Comparison of ENCODE assay signal across 10 cellular contexts in genomic region chrX:53279296-53280237, GRCh38. TPM values are rescaled to one million over a fixed set of nuclear protein-coding genes. Genes with fewer than 3 reads are reported as not detected.
DNase-seq lines count a peak whose midpoint lies in the region; ATAC-seq, FAIRE-seq and TF ChIP-seq lines count a peak whose summit lies in the region.
"Had no signal": no experiment of that assay in that cellular context is flagged by ENCODE, and none has a peak within 500 bp of the region (broad histone marks: within the 10 kb centered on the region; RNA-seq: fewer than 3 reads in every experiment).

No MANE protein-coding gene starts in this region.

- DNase-seq in activated CD4-positive, alpha-beta memory T cell treated with anti-CD3 and anti-CD28 coated beads, Interleukin-2, amount 10 ng/mL, durations not matched to agents 7 days and 5 days: peak; percentile 20
- DNase-seq in lower lobe of right lung (no peak), aorta (no peak), urothelium cell line (ENCODE audit: low spot score) (no peak), immature natural killer cell (no peak), NCI-H446 treated with DMSO at 0.1 percent for 48 hours (lab: John Stamatoyannopoulos, UW) (no peak)
- DNase-seq: KG1 had no signal

- no peaks in the 10 kb centered on the region for H3K9me3 Mint-ChIP-seq in activated CD4-positive, alpha-beta memory T cell treated with anti-CD3 and anti-CD28 coated beads, Interleukin-2, amount 10 ng/mL, durations not matched to agents 7 days and 5 days
- H3K9me3 Mint-ChIP-seq in immature natural killer cell: no peaks in the 10 kb centered on the region

- CTCF ChIA-PET in activated CD4-positive, alpha-beta memory T cell treated with anti-CD3 and anti-CD28 coated beads, Interleukin-2, amount 10 ng/mL, durations not matched to agents 7 days and 5 days (lab: Charles Lee): interaction anchor here (1.0 kb wide), 1 partner anchor 26 kb away, joined by 3 read pairs; no protein-coding TSS in a partner anchor

- H3K9me3 ChIP-seq in ES-I3 (ENCODE audit: control insufficient read depth, insufficient read depth, low read length): no peaks in the 10 kb centered on the region
- no peaks in the 10 kb centered on the region for H3K9me3 ChIP-seq in lower lobe of right lung
- no peaks in the 10 kb centered on the region for H3K9me3 ChIP-seq in aorta (ENCODE audit: control insufficient read depth, low read length)
- H3K9me3 ChIP-seq: HAP-1 had no signal

- no peak for FAIRE-seq in urothelium cell line (lab: Jason Lieb, UNC)

- TF ChIP-seq CTCF in 22Rv1 (IDR thresholded peaks at IDR 0.05): 0 out of 2 replicates have a peak, but pooled peaks have one; percentile 8
- no peak for TF ChIP-seq CTCF in lower lobe of right lung (IDR thresholded peaks at IDR 0.05)

- H3K9ac ChIP-seq in ES-I3 (ENCODE audit: low read depth, low read length): peak overlapping the region; percentile 29; the same call in 1 of the 2 replicates

- POLR2A ChIA-PET in activated CD4-positive, alpha-beta memory T cell treated with anti-CD3 and anti-CD28 coated beads, Interleukin-2, amount 10 ng/mL, durations not matched to agents 7 days and 5 days (lab: Charles Lee): no interaction called here

- no peaks in the 10 kb centered on the region for H3K27me3 ChIP-seq in lower lobe of right lung (ENCODE audit: low read depth)
- H3K27me3 ChIP-seq in aorta (ENCODE audit: control insufficient read depth in 1 of 2, insufficient read depth in 2 of 2, low read length in 1 of 2): no peaks in the 10 kb centered on the region

- H3K27ac ChIP-seq in 22Rv1 (peak overlapping the region; percentile 97), lower lobe of right lung (no peak overlapping the region), aorta (ENCODE audit: low read depth in 1 of 2, low read length in 2 of 2) (no peak overlapping the region)

- H3K4me3 ChIP-seq in lower lobe of right lung (peak overlapping the region; percentile 58), aorta (ENCODE audit: low read length in 2 of 2) (no peak overlapping the region)
- H3K4me3 ChIP-seq: HAP-1 had no signal

- H3K36me3 ChIP-seq in ES-I3 (ENCODE audit: insufficient read depth, low read length) (no peaks in the 10 kb centered on the region), lower lobe of right lung (no peaks in the 10 kb centered on the region), aorta (ENCODE audit: control insufficient read depth in 1 of 2, insufficient read depth in 2 of 2, low read length in 1 of 2) (no peaks in the 10 kb centered on the region)
- H3K36me3 ChIP-seq: HAP-1 had no signal

- ATAC-seq in lower lobe of right lung (no peak), aorta (ENCODE audit: low FRiP score) (no peak)

- peaks cover 18% of the 10 kb centered on the region; the same call in 1 of the 2 replicates for H3K4me1 ChIP-seq in ES-I3 (ENCODE audit: insufficient read depth, low read length)
- peaks cover 9% of the 10 kb centered on the region for H3K4me1 ChIP-seq in lower lobe of right lung
- no peaks in the 10 kb centered on the region for H3K4me1 ChIP-seq in aorta (ENCODE audit: control insufficient read depth in 1 of 2, insufficient read depth in 2 of 2, low read length in 2 of 2)

- no peak overlapping the region for H3K4me3 Mint-ChIP-seq in activated CD4-positive, alpha-beta memory T cell treated with anti-CD3 and anti-CD28 coated beads, Interleukin-2, amount 10 ng/mL, durations not matched to agents 7 days and 5 days
- no peak overlapping the region for H3K4me3 Mint-ChIP-seq in immature natural killer cell

- 61 to 91% methylated on average over 14 of the region's 14 CpGs for WGBS in aorta, 2 donors

- H3K36me3 Mint-ChIP-seq in activated CD4-positive, alpha-beta memory T cell treated with anti-CD3 and anti-CD28 coated beads, Interleukin-2, amount 10 ng/mL, durations not matched to agents 7 days and 5 days (ENCODE audit: low read depth): no peaks in the 10 kb centered on the region
- H3K36me3 Mint-ChIP-seq in immature natural killer cell: peaks cover 0 to 4% (median 0%) of the 10 kb centered on the region in 3 donors

- no peak overlapping the region for H3K27ac Mint-ChIP-seq in activated CD4-positive, alpha-beta memory T cell treated with anti-CD3 and anti-CD28 coated beads, Interleukin-2, amount 10 ng/mL, durations not matched to agents 7 days and 5 days
- peak overlapping the region in 1 of 6 donors; percentile 51 for H3K27ac Mint-ChIP-seq in immature natural killer cell

- intact Hi-C loops in lower lobe of right lung (cut with DNase I) (no loop called here), aorta (cut with DNase I) (no loop called here)

- H3K4me1 Mint-ChIP-seq in activated CD4-positive, alpha-beta memory T cell treated with anti-CD3 and anti-CD28 coated beads, Interleukin-2, amount 10 ng/mL, durations not matched to agents 7 days and 5 days: peaks cover 7% of the 10 kb centered on the region
- peaks cover 5 to 8% of the 10 kb centered on the region in 2 donors for H3K4me1 Mint-ChIP-seq in immature natural killer cell

- peaks cover 2% of the 10 kb centered on the region for H3K27me3 Mint-ChIP-seq in activated CD4-positive, alpha-beta memory T cell treated with anti-CD3 and anti-CD28 coated beads, Interleukin-2, amount 10 ng/mL, durations not matched to agents 7 days and 5 days
- H3K27me3 Mint-ChIP-seq in immature natural killer cell (ENCODE audit: low read depth in 3 of 3): peaks cover 0 to 10% (median 4%) of the 10 kb centered on the region in 3 donors

RNA-seq across cellular contexts. Expression of gene IQSEC2, which starts 1.8 kb away (rescaled TPM):
- total RNA-seq in activated CD4-positive, alpha-beta memory T cell treated with anti-CD3 and anti-CD28 coated beads, Interleukin-2, amount 10 ng/mL, durations not matched to agents 7 days and 5 days: under 1 TPM; 0.20 to 0.48 TPM
- 24.0 TPM for total RNA-seq in lower lobe of right lung
- total RNA-seq in aorta: 10 to 100 TPM; 17.1 to 27.4 TPM
- 10 to 100 TPM; 15.2 to 15.4 TPM for polyA plus RNA-seq in aorta
- 1 to 10 TPM in 1 of 3 donors, under 1 TPM in 2; 0.08 to 1.7 (median 0.21) TPM for polyA plus RNA-seq in immature natural killer cell

RNA-seq across cellular contexts. Expression of gene KDM5C, which starts 54.6 kb away (rescaled TPM):
- total RNA-seq in activated CD4-positive, alpha-beta memory T cell treated with anti-CD3 and anti-CD28 coated beads, Interleukin-2, amount 10 ng/mL, durations not matched to agents 7 days and 5 days: 10 to 100 TPM; 95.5 to 99.9 TPM
- total RNA-seq in lower lobe of right lung (67.5 TPM), aorta (100 to 1,000 TPM in 1 of 2 donors, 10 to 100 TPM in 1; 78.7 to 118 TPM)
- polyA plus RNA-seq in aorta (10 to 100 TPM; 14.0 to 37.1 TPM), immature natural killer cell (10 to 100 TPM in 2 of 3 donors, 1 to 10 TPM in 1; 8.1 to 42.8 (median 21.1) TPM)

Comparison
In these comparisons a context has a peak if more than half of its experiments do, and no peak if none do; other contexts are left out.
1. RNA of gene IQSEC2, which starts 1.8 kb away (total RNA-seq): 17.1 to 27.4 TPM in aorta and 24.0 TPM in lower lobe of right lung (single experiment); 0.20 to 0.48 TPM in activated CD4-positive, alpha-beta memory T cell treated with anti-CD3 and anti-CD28 coated beads, Interleukin-2, amount 10 ng/mL, durations not matched to agents 7 days and 5 days; every median in the first group is over 10 times any median in the second.